Comparison of ENCODE assay signal across 8 cellular contexts in the genomic region with DNA sequence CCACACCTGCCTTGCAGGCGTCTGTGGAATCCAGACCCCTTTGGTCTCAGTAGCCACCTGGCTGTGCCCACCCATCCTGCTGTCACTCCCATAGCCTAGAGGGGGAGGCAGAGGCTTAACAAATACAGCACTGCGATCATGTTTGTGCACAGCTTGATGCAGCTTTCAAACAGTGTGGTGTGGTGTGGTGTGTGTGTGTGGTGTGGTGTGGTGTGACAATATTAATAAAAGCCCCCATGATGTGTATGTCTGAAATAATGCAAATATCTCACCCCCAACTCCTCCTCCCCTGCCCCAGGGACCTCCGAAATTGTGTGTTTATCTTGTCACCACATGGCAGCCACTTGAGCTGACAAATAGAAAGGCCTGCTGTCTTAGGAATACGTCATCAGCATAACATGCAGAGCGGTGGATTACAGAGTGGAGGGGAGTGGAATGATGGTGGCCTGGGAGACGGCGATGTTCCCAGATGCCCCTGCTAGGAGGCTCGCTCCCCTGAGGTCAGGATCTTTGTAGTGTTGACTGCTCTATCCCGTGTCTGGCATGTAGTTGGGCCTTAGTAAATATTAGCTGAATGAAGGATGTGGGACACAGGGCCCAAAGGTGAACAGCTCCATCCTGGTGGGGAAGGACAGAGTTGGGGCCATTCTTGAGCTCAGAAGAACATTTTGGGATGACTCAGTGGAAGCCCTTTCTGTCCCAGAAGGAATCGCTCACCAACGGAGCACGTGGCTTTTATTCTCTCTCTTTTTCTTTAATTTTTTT. TPM values are rescaled to one million over a fixed set of nuclear protein-coding genes. Genes with fewer than 3 reads are reported as not detected.
A peak's percentile ranks its signal among the peaks of the same experiment; 100 is the strongest.
DNase-seq lines count a peak whose midpoint lies in the region; ATAC-seq and TF ChIP-seq lines count a peak whose summit lies in the region.

No MANE protein-coding gene starts in this region.

- H3K4me1 ChIP-seq in breast epithelium, result peaks cover 4 to 17% of the 10 kb centered on the region in 2 donors
- peaks cover 32% of the 10 kb centered on the region for H3K4me1 ChIP-seq in thymus (ENCODE audit: control insufficient read depth, insufficient read depth, low read length)

- intact Hi-C loops in breast epithelium (cut with DNase I; ENCODE audit: low total_unique reads), result no loop called here

- ATAC-seq in left lobe of liver (peak; percentile 15), HG02571 (IDR thresholded peaks at IDR 0.05; ENCODE audit: unreplicated experiment) (no peak), HG03442 (IDR thresholded peaks at IDR 0.05; ENCODE audit: unreplicated experiment) (no peak)

- H3K9me3 ChIP-seq in breast epithelium (no peaks in the 10 kb centered on the region), thymus (ENCODE audit: control insufficient read depth) (no peaks in the 10 kb centered on the region)

- no peak for TF ChIP-seq POLR2A in breast epithelium (IDR thresholded peaks at IDR 0.05)

- 81% methylated on average over 12 of the region's 12 CpGs for WGBS in thymus

- H3K27me3 ChIP-seq in breast epithelium (no peaks in the 10 kb centered on the region), thymus (ENCODE audit: control insufficient read depth, insufficient read depth) (no peaks in the 10 kb centered on the region)

- H3K4me3 ChIP-seq in breast epithelium (peak overlapping the region in 1 of 3 donors; percentile 1), thymus (ENCODE audit: low read length) (no peak overlapping the region)

- H3K36me3 ChIP-seq in breast epithelium, result no peaks in the 10 kb centered on the region
- H3K36me3 ChIP-seq in thymus (ENCODE audit: control insufficient read depth, insufficient read depth), result peaks cover 15% of the 10 kb centered on the region

- DNase-seq in activated gamma-delta T cell treated with Interleukin-2 at 50 U/mL for 16 hours (peak; percentile 33), activated gamma-delta T cell (lab: John Stamatoyannopoulos, UW) (no peak), NCI-H748 treated with DMSO at 0.1 percent for 48 hours (lab: John Stamatoyannopoulos, UW) (peak; percentile 15), breast epithelium (ENCODE audit: low spot score in 2 of 2) (no peak), left lobe of liver (ENCODE audit: low spot score) (no peak)

- TF ChIP-seq CTCF in breast epithelium (IDR thresholded peaks at IDR 0.05), result no peak

- H3K27ac ChIP-seq in breast epithelium (peak overlapping the region; percentile 63 to 82), thymus (ENCODE audit: low read depth) (peak overlapping the region; percentile 36)

RNA-seq across cellular contexts. Expression of a gene that starts 2.8 kb away (rescaled TPM):
- total RNA-seq in breast epithelium (1 to 10 TPM; 4.2 to 6.9 (median 4.2) TPM), left lobe of liver (40.9 TPM)
- 8.9 TPM for polyA plus RNA-seq in thymus

RNA-seq across cellular contexts. Expression of a gene that starts 14.1 kb away (rescaled TPM):
- total RNA-seq in breast epithelium (1,000 to 10,000 TPM in 1 of 3 donors, 100 to 1,000 TPM in 2; 621 to 2,412 (median 641) TPM), left lobe of liver (115 TPM)
- 554 TPM for polyA plus RNA-seq in thymus

RNA-seq across cellular contexts. Expression of a gene that starts 21.9 kb away (rescaled TPM):
- total RNA-seq in breast epithelium (1 to 10 TPM; 3.8 to 8.8 (median 7.3) TPM), left lobe of liver (3.0 TPM)
- polyA plus RNA-seq in thymus, result 23.0 TPM

RNA-seq across cellular contexts. Expression of a gene that starts 24.8 kb away (rescaled TPM):
- total RNA-seq in breast epithelium, result 10 to 100 TPM; 24.5 to 29.4 (median 24.6) TPM
- 9.9 TPM for total RNA-seq in left lobe of liver
- polyA plus RNA-seq in thymus, result 26.6 TPM

RNA-seq across cellular contexts. Expression of a gene that starts 35.5 kb away (rescaled TPM):
- total RNA-seq in breast epithelium, result 10 to 100 TPM; 78.3 to 95.0 (median 88.3) TPM
- total RNA-seq in left lobe of liver, result 15.7 TPM
- 29.8 TPM for polyA plus RNA-seq in thymus

Comparison
In these comparisons a context has a peak if more than half of its experiments do, and no peak if none do; other contexts are left out.
1. DNase-seq: peak in activated gamma-delta T cell treated with Interleukin-2 at 50 U/mL for 16 hours (single experiment) and NCI-H748 treated with DMSO at 0.1 percent for 48 hours (single experiment); none in activated gamma-delta T cell (single experiment), breast epithelium (0 of 2) and left lobe of liver (single experiment).